Comparison of ENCODE assay signal across 1 cellular context in the genomic region with DNA sequence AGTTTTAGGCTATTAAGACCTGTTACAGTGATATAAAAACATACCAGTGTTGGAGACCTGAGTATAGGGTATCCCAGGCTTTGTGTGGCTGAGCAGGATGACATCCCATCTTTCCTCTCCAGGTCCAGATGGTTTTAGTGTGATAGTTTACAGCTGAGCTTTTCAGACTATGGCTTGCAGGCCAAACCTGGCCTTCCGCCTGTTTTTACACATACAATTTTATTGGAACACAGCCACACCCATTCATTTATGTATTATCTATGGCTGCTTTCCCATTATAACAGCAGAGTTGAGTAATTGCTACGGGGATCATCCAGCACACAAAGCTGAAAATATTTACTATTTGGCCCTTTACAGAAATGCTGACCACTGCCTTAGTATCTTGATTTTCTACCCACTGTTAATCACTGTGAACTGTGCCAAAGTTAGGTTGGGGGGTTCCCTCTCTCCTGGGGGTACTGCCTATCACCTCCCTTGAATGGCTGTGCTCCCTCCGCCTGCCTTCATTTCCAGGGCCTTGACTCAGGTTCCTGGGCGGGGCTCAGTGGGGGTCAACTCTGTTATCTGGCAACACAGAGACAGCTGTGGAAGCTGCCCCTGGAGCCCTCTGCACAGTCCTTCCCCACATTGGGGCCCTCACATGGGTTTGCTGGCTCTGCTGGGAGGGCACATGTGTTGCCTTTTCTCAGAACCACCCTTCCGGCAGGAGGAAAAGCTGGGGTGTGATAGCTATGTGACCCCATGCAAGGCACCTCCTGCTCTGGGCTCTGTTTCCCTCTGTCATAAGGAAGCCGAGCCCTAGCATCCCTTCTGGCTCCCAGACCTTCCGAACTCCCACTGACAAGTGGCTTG.
TF ChIP-seq lines count a peak whose summit lies in the region.

No MANE protein-coding gene starts in this region.

TF ChIP-seq in K562, 482 proteins besides CTCF, POLR2A, EP300 and RAD21 (continued from another document):
- TF ChIP-seq CREB3L1 (IDR thresholded peaks at IDR 0.05; ENCODE audit: borderline replicate concordance, low read depth) (no peak; the same call in 1 of the 2 replicates), KDM1A (IDR thresholded peaks at IDR 0.05) (peak; percentile 31; a peak in 2 of 4 replicates)
- TF ChIP-seq, protein P1, sequence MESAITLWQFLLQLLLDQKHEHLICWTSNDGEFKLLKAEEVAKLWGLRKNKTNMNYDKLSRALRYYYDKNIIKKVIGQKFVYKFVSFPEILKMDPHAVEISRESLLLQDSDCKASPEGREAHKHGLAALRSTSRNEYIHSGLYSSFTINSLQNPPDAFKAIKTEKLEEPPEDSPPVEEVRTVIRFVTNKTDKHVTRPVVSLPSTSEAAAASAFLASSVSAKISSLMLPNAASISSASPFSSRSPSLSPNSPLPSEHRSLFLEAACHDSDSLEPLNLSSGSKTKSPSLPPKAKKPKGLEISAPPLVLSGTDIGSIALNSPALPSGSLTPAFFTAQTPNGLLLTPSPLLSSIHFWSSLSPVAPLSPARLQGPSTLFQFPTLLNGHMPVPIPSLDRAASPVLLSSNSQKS (CRISPR knock-in tag; IDR thresholded peaks at IDR 0.05): no peak
